ENCODE assay signal across 17 cellular contexts in genomic region chr12:116919706-116920485, GRCh38. TPM values are rescaled to one million over a fixed set of nuclear protein-coding genes. Genes with fewer than 3 reads are reported as not detected.
DNase-seq lines count a peak whose midpoint lies in the region; ATAC-seq, FAIRE-seq and TF ChIP-seq lines count a peak whose summit lies in the region.
"Had no signal": no experiment of that assay in that cellular context is flagged by ENCODE, and none has a peak within 500 bp of the region (broad histone marks: within the 10 kb centered on the region; RNA-seq: fewer than 3 reads in every experiment).

No MANE protein-coding gene starts in this region.

- H3K36me3 ChIP-seq in GM23338 (ENCODE audit: insufficient read depth) (no peaks in the 10 kb centered on the region), K562 (ENCODE audit: control insufficient read depth, insufficient read depth, low read length) (no peaks in the 10 kb centered on the region; the same call in 2 of the 3 replicates), thyroid gland (no peaks in the 10 kb centered on the region)

- intact Hi-C loops in K562 (cut with micrococcal nuclease) (loop anchor here (2.0 kb wide), 1 partner anchor 101 kb away; no protein-coding TSS in a partner anchor), thyroid gland (cut with DNase I) (loop anchor here (10.0 kb wide), 1 partner anchor 215 kb away; no protein-coding TSS in a partner anchor)

- peak overlapping the region; percentile 20; the same call in 1 of the 2 replicates for H3K27ac ChIP-seq in GM23338 (ENCODE audit: low read depth)
- H3K27ac ChIP-seq in K562 (ENCODE audit: extremely low read depth, low read depth, low read length), result peak overlapping the region; percentile 87
- peak overlapping the region; percentile 80 to 85 (median 83) for H3K27ac ChIP-seq in thyroid gland

- no peaks in the 10 kb centered on the region for H3K9me1 ChIP-seq in K562 (ENCODE audit: control insufficient read depth, insufficient read depth, low read length)

- ATAC-seq in GM23338 (no peak), K562 (no peak), memory B cell (ENCODE audit: low read depth) (no peak), HG02938 (IDR thresholded peaks at IDR 0.05; ENCODE audit: unreplicated experiment) (no peak)

- no peaks in the 10 kb centered on the region for H3K9me2 ChIP-seq in GM23338 (ENCODE audit: insufficient read depth)

- H3K36me3 Mint-ChIP-seq in GM23338 (ENCODE audit: low read depth) (peaks cover 13% of the 10 kb centered on the region; the same call in 2 of the 3 replicates), memory B cell (peaks cover 4% of the 10 kb centered on the region), glutamatergic neuron (ENCODE audit: unreplicated experiment) (no peaks in the 10 kb centered on the region)

- H2AFZ ChIP-seq in GM23338 (no peak overlapping the region), K562 (ENCODE audit: low read depth, low read length) (peak overlapping the region; percentile 66)

- H3K27me3 Mint-ChIP-seq in GM23338 (ENCODE audit: insufficient read depth, low read depth, poor library complexity) (no peaks in the 10 kb centered on the region), memory B cell (no peaks in the 10 kb centered on the region), glutamatergic neuron (ENCODE audit: unreplicated experiment) (no peaks in the 10 kb centered on the region)

- BruUV-seq in K562 (replicated peaks; lab: Mats Ljungman, UMichigan), result no TSS peak

- H3K4me2 ChIP-seq in GM23338 (no peak overlapping the region), K562 (ENCODE audit: insufficient read depth, low read length) (peak overlapping the region; percentile 63)

- H3K9me3 ChIP-seq in K562 (replicated peaks; ENCODE audit: control insufficient read depth, insufficient read depth, low read depth, low read length) (no peaks in the 10 kb centered on the region), thyroid gland (no peaks in the 10 kb centered on the region)

- H3K4me3 ChIP-seq in GM23338, result no peak overlapping the region
- H3K4me3 ChIP-seq in K562, result no peak overlapping the region
- no peak overlapping the region for H3K4me3 ChIP-seq in thyroid gland (replicated peaks in 1 of 3)

- TF ChIP-seq EP300 in K562 (IDR thresholded peaks at IDR 0.05; ENCODE audit: low read length), result no peak

- TF ChIP-seq RAD21 in K562 (CRISPR knock-in tag; conservative IDR thresholded peaks at IDR 0.05 in 1 of 2, IDR thresholded peaks at IDR 0.05 in 1 of 2), result no peak

- peaks cover 3% of the 10 kb centered on the region; the same call in 1 of the 2 replicates for H4K20me1 ChIP-seq in GM23338 (replicated peaks; ENCODE audit: insufficient read depth)
- H4K20me1 ChIP-seq in K562 (replicated peaks; ENCODE audit: control insufficient read depth, insufficient read depth, low read length), result no peaks in the 10 kb centered on the region

- FAIRE-seq in K562 (lab: Jason Lieb, UNC), result no peak
- FAIRE-seq: GM18507 had no signal

- CTCF ChIA-PET in K562 (lab: Yijun Ruan, JAX; ENCODE audit: low intra/inter-chr PET ratio), result no interaction called here

- H3K4me1 ChIP-seq in GM23338 (ENCODE audit: insufficient read depth), result peaks cover 6% of the 10 kb centered on the region; the same call in 1 of the 2 replicates
- peaks cover 12 to 53% of the 10 kb centered on the region in 2 experiments for H3K4me1 ChIP-seq in K562 (replicated peaks in 1 of 2; ENCODE audit: control insufficient read depth in 2 of 2, insufficient read depth in 2 of 2, low read length in 2 of 2)
- H3K4me1 ChIP-seq in thyroid gland, result peaks cover 24 to 61% of the 10 kb centered on the region in 2 donors

- WGBS in K562 (ENCODE audit: insufficient coverage, low coverage, missing lambda C conversion rate), result 45% methylated on average over 6 of the region's 6 CpGs
- 33 to 38% methylated on average over 6 of the region's 6 CpGs for WGBS in thyroid gland, 2 donors

- TF ChIP-seq CTCF in GM23338 (conservative IDR thresholded peaks at IDR 0.05; ENCODE audit: low read depth in 2 of 2) (no peak), K562 (IDR thresholded peaks at IDR 0.05 in 2 of 3, conservative IDR thresholded peaks at IDR 0.05 in 1 of 3; ENCODE audit: insufficient read depth in 2 of 3, low read depth in 1 of 3, low read length in 3 of 3) (no peak), thyroid gland (IDR thresholded peaks at IDR 0.05) (no peak), glutamatergic neuron (IDR thresholded peaks at IDR 0.05; ENCODE audit: partially characterized antibody, unreplicated experiment) (no peak)

- 0 out of 2 replicates have a peak, but pooled peaks cover 4% of the 10 kb centered on the region for H3F3A ChIP-seq in GM23338 (replicated peaks; ENCODE audit: low read depth)

- H3K27me3 ChIP-seq in GM23338 (ENCODE audit: insufficient read depth), result no peaks in the 10 kb centered on the region
- H3K27me3 ChIP-seq in K562 (ENCODE audit: control insufficient read depth in 2 of 2, insufficient read depth in 2 of 2, low read length in 2 of 2), result no peaks in the 10 kb centered on the region
- no peaks in the 10 kb centered on the region for H3K27me3 ChIP-seq in thyroid gland

- H3K4me3 Mint-ChIP-seq in GM23338, result no peak overlapping the region
- H3K4me3 Mint-ChIP-seq in memory B cell, result peak overlapping the region; percentile 46
- H3K4me3 Mint-ChIP-seq in glutamatergic neuron (ENCODE audit: unreplicated experiment), result no peak overlapping the region
- H3K4me3 Mint-ChIP-seq: immature natural killer cell had no signal

- H3K4me1 Mint-ChIP-seq in GM23338, result peaks cover 26% of the 10 kb centered on the region
- H3K4me1 Mint-ChIP-seq in memory B cell, result peaks cover 47% of the 10 kb centered on the region
- H3K4me1 Mint-ChIP-seq in glutamatergic neuron (ENCODE audit: low read depth, unreplicated experiment), result peaks cover 4% of the 10 kb centered on the region

- peak overlapping the region in 1 of 2 experiments; percentile 33; a peak in 1 of 4 replicates for H3K9ac ChIP-seq in K562 (ENCODE audit: insufficient read depth in 1 of 2, low read depth in 2 of 2, low read length in 2 of 2)

- H3K79me2 ChIP-seq in GM23338 (replicated peaks; ENCODE audit: insufficient read depth) (peaks cover 16% of the 10 kb centered on the region), K562 (ENCODE audit: control insufficient read depth, insufficient read depth, low read length) (peaks cover 24% of the 10 kb centered on the region; the same call in 2 of the 3 replicates)

- DNase-seq in GM23338 (ENCODE audit: low spot score), result no peak
- no peak for DNase-seq in K562 (ENCODE audit: extremely low read depth in 1 of 4, low spot score in 3 of 4)
- DNase-seq in memory B cell (ENCODE audit: low spot score in 2 of 2), result no peak
- peak; percentile 45 to 60 for DNase-seq in thyroid gland
- no peak for DNase-seq in occipital lobe (lab: John Stamatoyannopoulos, UW)
- no peak for DNase-seq in glutamatergic neuron
- DNase-seq: activated effector memory CD4-positive, alpha-beta T cell treated with Interleukin-2 at 50 U/mL for 16 hours; aorta; immature natural killer cell; nucleus accumbens; substantia nigra had no signal

- POLR2A ChIA-PET in K562 (lab: Yijun Ruan, JAX), result interaction anchor here (0.5 to 1.6 kb wide), 5 partner anchors 9 to 67 kb away, joined by 3 to 5 read pairs (median 4); no protein-coding TSS in a partner anchor

- TF ChIP-seq POLR2A in K562 (conservative IDR thresholded peaks at IDR 0.05) (no peak), thyroid gland (IDR thresholded peaks at IDR 0.05) (no peak)

- in situ Hi-C loops in K562 (cut with MboI), result no loop called here

- no peaks in the 10 kb centered on the region for H3K9me3 Mint-ChIP-seq in GM23338
- no peaks in the 10 kb centered on the region for H3K9me3 Mint-ChIP-seq in memory B cell
- H3K9me3 Mint-ChIP-seq in glutamatergic neuron (ENCODE audit: unreplicated experiment), result no peaks in the 10 kb centered on the region
- H3K9me3 Mint-ChIP-seq: immature natural killer cell had no signal

- H3K27ac Mint-ChIP-seq in GM23338 (peak overlapping the region; percentile 3; the same call in 1 of the 2 replicates), memory B cell (peak overlapping the region; percentile 43), glutamatergic neuron (ENCODE audit: unreplicated experiment) (no peak overlapping the region)

RNA-seq across cellular contexts. Expression of gene FBXW8, which starts 9.1 kb away (rescaled TPM):
- total RNA-seq in GM23338 (2014; rRNA removed; shearing (Covaris generic)), result 12.9 and 13.9 TPM in 2 replicates
- 4.6 and 4.7 TPM in 2 replicates for polyA plus RNA-seq in GM23338 (2016; fragmentation: Nextera tagmentation; extraction: Ambion mirVana)
- 22.7 and 26.4 TPM in 2 replicates for total RNA-seq in K562 (2011; cell fraction: chromatin; rRNA removed; ENCODE audit: low replicate concordance)
- total RNA-seq in K562 (2011; cell fraction: nucleolus; rRNA removed), result 9.8 and 11.3 TPM in 2 replicates
- total RNA-seq in K562 (2011; cell fraction: nucleoplasm; rRNA removed), result 17.7 and 31.7 TPM in 2 replicates
- 6.7 and 7.0 TPM in 2 replicates for total RNA-seq in K562 (2014; rRNA removed)
- 2.7 and 3.9 TPM in 2 replicates for total RNA-seq in K562 (2014; rRNA removed; fragmentation: Illumina TruSeq; extraction: Trizol)
- 4.0 and 4.1 TPM in 2 replicates for total RNA-seq in K562 (2015; rRNA removed; fragmentation: Illumina TruSeq; extraction: Trizol)
- 8.1 and 8.3 TPM in 2 replicates for total RNA-seq in K562 (2021)
- polyA plus RNA-seq in K562 (2011; rRNA removed), result 6.7 and 9.7 TPM in 2 replicates
- 6.4 and 7.3 TPM in 2 replicates for polyA plus RNA-seq in K562 (2011; cell fraction: cytosol; rRNA removed)
- polyA plus RNA-seq in K562 (2011; cell fraction: nucleus; rRNA removed), result 13.8 and 15.6 TPM in 2 replicates
- polyA plus RNA-seq in K562 (2012), result 4.6 and 9.9 TPM in 2 replicates
- 4.8 and 6.2 TPM in 2 replicates for polyA plus RNA-seq in K562 (2014; fragmentation: Illumina TruSeq; extraction: Trizol)
- polyA plus RNA-seq in K562 (2014; fragmentation: Nextera tagmentation; extraction: Ambion mirVana), result under 1 TPM; 0.58 to 0.69 TPM
- polyA plus RNA-seq in K562 (2014; rRNA removed), result 3.6 and 4.4 TPM in 2 replicates
- 15.4 and 19.4 TPM in 2 replicates for polyA minus RNA-seq in K562 (2011; rRNA and poly(A)+ RNA removed)
- polyA minus RNA-seq in K562 (2011; cell fraction: cytosol; rRNA and poly(A)+ RNA removed), result 5.4 and 9.7 TPM in 2 replicates
- polyA minus RNA-seq in K562 (2011; cell fraction: nucleus; rRNA and poly(A)+ RNA removed), result 9.0 and 12.6 TPM in 2 replicates
- total RNA-seq in thyroid gland, result 10 to 100 TPM; 29.3 to 45.5 (median 32.9) TPM
- 11.9 TPM for total RNA-seq in occipital lobe
- total RNA-seq in glutamatergic neuron (ENCODE audit: unreplicated experiment), result 16.2 TPM

RNA-seq across cellular contexts. Expression of gene HRK, which starts 38.7 kb away (rescaled TPM):
- total RNA-seq in GM23338 (2014; rRNA removed; shearing (Covaris generic)), result 1.0 and 1.9 TPM in 2 replicates
- 1.7 and 1.9 TPM in 2 replicates for polyA plus RNA-seq in GM23338 (2016; fragmentation: Nextera tagmentation; extraction: Ambion mirVana)
- total RNA-seq in K562 (2011; cell fraction: chromatin; rRNA removed; ENCODE audit: low replicate concordance), result not detected in 2 replicates
- total RNA-seq in K562 (2011; cell fraction: nucleolus; rRNA removed), result not detected in 2 replicates
- total RNA-seq in K562 (2011; cell fraction: nucleoplasm; rRNA removed), result not detected in 2 replicates
- total RNA-seq in K562 (2014; rRNA removed), result 0.05 TPM in 1 of 2 replicates, not detected in the other
- 0.04 TPM in 1 of 2 replicates, not detected in the other for total RNA-seq in K562 (2014; rRNA removed; fragmentation: Illumina TruSeq; extraction: Trizol)
- total RNA-seq in K562 (2015; rRNA removed; fragmentation: Illumina TruSeq; extraction: Trizol), result not detected in 2 replicates
- not detected in 2 replicates for total RNA-seq in K562 (2021)
- 0.04 TPM in 1 of 2 replicates, not detected in the other for polyA plus RNA-seq in K562 (2011; rRNA removed)
- polyA plus RNA-seq in K562 (2011; cell fraction: cytosol; rRNA removed), result 0.01 TPM in 2 replicates
- not detected in 2 replicates for polyA plus RNA-seq in K562 (2011; cell fraction: nucleus; rRNA removed)
- polyA plus RNA-seq in K562 (2012), result 0.10 TPM in 1 of 2 replicates, not detected in the other
- not detected in 2 replicates for polyA plus RNA-seq in K562 (2014; fragmentation: Illumina TruSeq; extraction: Trizol)
- polyA plus RNA-seq in K562 (2014; fragmentation: Nextera tagmentation; extraction: Ambion mirVana), result not detected
- polyA plus RNA-seq in K562 (2014; rRNA removed), result 0.01 TPM in 1 of 2 replicates, not detected in the other
- 0.03 TPM in 1 of 2 replicates, not detected in the other for polyA minus RNA-seq in K562 (2011; rRNA and poly(A)+ RNA removed)
- polyA minus RNA-seq in K562 (2011; cell fraction: cytosol; rRNA and poly(A)+ RNA removed), result not detected in 2 replicates
- not detected in 2 replicates for polyA minus RNA-seq in K562 (2011; cell fraction: nucleus; rRNA and poly(A)+ RNA removed)
- total RNA-seq in thyroid gland, result under 1 TPM; 0.39 to 0.83 (median 0.48) TPM
- 0.47 TPM for total RNA-seq in occipital lobe
- total RNA-seq in glutamatergic neuron (ENCODE audit: unreplicated experiment), result 2.4 TPM
- total RNA-seq: epithelial cell of proximal tubule; glomerular endothelial cell; mesenteric fat pad; T-helper 1 cell treated with Interleukin-12 subunit alpha and Interleukin-12 subunit beta and Interleukin-4 antibody, amounts not matched to agents 30 ng/mL and 1 ng/mL, for 36 hours had no signal
- polyA plus RNA-seq: immature natural killer cell had no signal

Comparison
In these comparisons a context has a peak if more than half of its experiments do, and no peak if none do; other contexts are left out.
1. DNase-seq: peak in thyroid gland (2 of 2); none in GM23338 (single experiment), K562 (0 of 4), memory B cell (0 of 2), occipital lobe (single experiment) and glutamatergic neuron (single experiment).
2. H3K27ac ChIP-seq: peak in every context shown above with its lines; median percentile 87 in K562; 83 in thyroid gland; 20 in GM23338.